1 cellular context compared by ENCODE assay signal in genomic region chr10:79379512-79380124, GRCh38.
TF ChIP-seq lines count a peak whose summit lies in the region.

No MANE protein-coding gene starts in this region.

TF ChIP-seq in IMR-90, 13 proteins besides CTCF, POLR2A, EP300 and RAD21:
- TF ChIP-seq SMC3 (IDR thresholded peaks at IDR 0.05; ENCODE audit: low read depth, low read length) (no peak), CHD1 (IDR thresholded peaks at IDR 0.05; ENCODE audit: low read depth, low read length) (no peak), FOS (IDR thresholded peaks at IDR 0.05; ENCODE audit: low read depth, low read length) (no peak), BHLHE40 (IDR thresholded peaks at IDR 0.05; ENCODE audit: low read depth, low read length) (no peak), RFX5 (IDR thresholded peaks at IDR 0.05; ENCODE audit: low read depth, low read length) (no peak)
- TF ChIP-seq, protein P1, sequence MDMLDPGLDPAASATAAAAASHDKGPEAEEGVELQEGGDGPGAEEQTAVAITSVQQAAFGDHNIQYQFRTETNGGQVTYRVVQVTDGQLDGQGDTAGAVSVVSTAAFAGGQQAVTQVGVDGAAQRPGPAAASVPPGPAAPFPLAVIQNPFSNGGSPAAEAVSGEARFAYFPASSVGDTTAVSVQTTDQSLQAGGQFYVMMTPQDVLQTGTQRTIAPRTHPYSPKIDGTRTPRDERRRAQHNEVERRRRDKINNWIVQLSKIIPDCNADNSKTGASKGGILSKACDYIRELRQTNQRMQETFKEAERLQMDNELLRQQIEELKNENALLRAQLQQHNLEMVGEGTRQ (IDR thresholded peaks at IDR 0.05; ENCODE audit: low read depth, low read length) = no peak
